Comparison of ENCODE assay signal across 1 cellular context in the genomic region with DNA sequence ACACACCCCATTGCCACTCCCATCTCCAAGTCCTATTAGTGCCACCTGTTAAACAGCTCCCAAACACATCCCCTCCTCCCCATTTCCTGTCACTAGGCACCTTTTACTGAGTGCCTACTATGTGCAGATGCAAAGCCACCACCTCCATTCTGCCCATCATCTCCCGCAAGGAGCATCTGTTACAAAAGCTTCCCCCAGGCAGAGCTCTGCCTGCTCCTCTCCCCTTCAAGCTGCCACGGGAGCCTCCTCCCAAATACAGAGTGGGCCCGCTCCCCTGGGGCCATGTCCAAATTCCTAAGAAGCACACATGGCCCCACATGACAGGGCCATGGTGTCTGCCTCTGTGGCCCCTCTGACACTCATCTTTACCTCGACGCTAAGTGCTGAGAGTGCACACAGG.
TF ChIP-seq lines count a peak whose summit lies in the region.

No MANE protein-coding gene starts in this region.

TF ChIP-seq in IMR-90, 13 proteins besides CTCF, POLR2A, EP300 and RAD21 (continued from another document):
- no peak for TF ChIP-seq CEBPB (IDR thresholded peaks at IDR 0.05; ENCODE audit: low read depth, low read length)
- TF ChIP-seq, protein P1, sequence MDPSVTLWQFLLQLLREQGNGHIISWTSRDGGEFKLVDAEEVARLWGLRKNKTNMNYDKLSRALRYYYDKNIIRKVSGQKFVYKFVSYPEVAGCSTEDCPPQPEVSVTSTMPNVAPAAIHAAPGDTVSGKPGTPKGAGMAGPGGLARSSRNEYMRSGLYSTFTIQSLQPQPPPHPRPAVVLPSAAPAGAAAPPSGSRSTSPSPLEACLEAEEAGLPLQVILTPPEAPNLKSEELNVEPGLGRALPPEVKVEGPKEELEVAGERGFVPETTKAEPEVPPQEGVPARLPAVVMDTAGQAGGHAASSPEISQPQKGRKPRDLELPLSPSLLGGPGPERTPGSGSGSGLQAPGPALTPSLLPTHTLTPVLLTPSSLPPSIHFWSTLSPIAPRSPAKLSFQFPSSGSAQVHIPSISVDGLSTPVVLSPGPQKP (IDR thresholded peaks at IDR 0.05; ENCODE audit: borderline replicate concordance, low read depth, low read length), result no peak
- TF ChIP-seq RCOR1 (IDR thresholded peaks at IDR 0.05; ENCODE audit: insufficient replicate concordance, low read length), result no peak
